ENCODE assay signal across 10 cellular contexts in the genomic region with DNA sequence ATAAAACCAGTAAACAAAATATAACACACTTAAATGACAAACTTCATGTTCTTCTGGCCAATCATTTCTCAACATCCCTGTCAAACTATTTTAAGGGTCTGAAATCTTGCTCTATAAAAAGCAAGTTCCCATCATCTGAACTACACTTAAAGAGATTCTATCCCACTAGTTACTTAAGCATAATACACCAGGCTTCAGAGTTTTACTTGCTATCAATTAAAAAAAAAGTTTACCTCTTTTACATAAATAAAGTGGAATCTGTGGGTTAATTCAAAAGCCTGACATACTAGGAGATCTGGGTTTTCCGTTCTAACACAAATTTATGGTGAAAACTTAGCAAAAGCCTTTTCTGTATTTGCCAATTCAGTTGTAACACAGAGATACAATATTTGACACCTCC. TPM values are rescaled to one million over a fixed set of nuclear protein-coding genes. Genes with fewer than 3 reads are reported as not detected.
DNase-seq lines count a peak whose midpoint lies in the region; ATAC-seq and TF ChIP-seq lines count a peak whose summit lies in the region.
"Had no signal": no experiment of that assay in that cellular context is flagged by ENCODE, and none has a peak within 500 bp of the region (broad histone marks: within the 10 kb centered on the region; RNA-seq: fewer than 3 reads in every experiment).

No MANE protein-coding gene starts in this region.

- H3K4me1 Mint-ChIP-seq in activated CD4-positive, alpha-beta T cell treated with anti-CD3 and anti-CD28 coated beads for 36 hours = peaks cover 52% of the 10 kb centered on the region
- H3K4me1 Mint-ChIP-seq in T-helper 17 cell = peaks cover 45% of the 10 kb centered on the region
- peaks cover 41% of the 10 kb centered on the region for H3K4me1 Mint-ChIP-seq in stimulated activated effector memory CD8-positive, alpha-beta T cell treated with anti-CD3 and anti-CD28 coated beads, Interleukin-12 subunit alpha, Interleukin-12 subunit beta, amount 100 ng/mL, for 72 hours

- H3K36me3 Mint-ChIP-seq in activated CD4-positive, alpha-beta T cell treated with anti-CD3 and anti-CD28 coated beads for 36 hours (ENCODE audit: low read depth) = peaks cover 42% of the 10 kb centered on the region
- peaks cover 8% of the 10 kb centered on the region for H3K36me3 Mint-ChIP-seq in T-helper 17 cell (ENCODE audit: low read depth)
- H3K36me3 Mint-ChIP-seq in stimulated activated effector memory CD8-positive, alpha-beta T cell treated with anti-CD3 and anti-CD28 coated beads, Interleukin-12 subunit alpha, Interleukin-12 subunit beta, amount 100 ng/mL, for 72 hours = peaks cover 50% of the 10 kb centered on the region

- peak overlapping the region; percentile 89 for H3K4me3 Mint-ChIP-seq in activated CD4-positive, alpha-beta T cell treated with anti-CD3 and anti-CD28 coated beads for 36 hours
- peak overlapping the region; percentile 98 for H3K4me3 Mint-ChIP-seq in T-helper 17 cell
- peak overlapping the region; percentile 91 for H3K4me3 Mint-ChIP-seq in stimulated activated effector memory CD8-positive, alpha-beta T cell treated with anti-CD3 and anti-CD28 coated beads, Interleukin-12 subunit alpha, Interleukin-12 subunit beta, amount 100 ng/mL, for 72 hours

- peak overlapping the region; percentile 47 for H3K27ac Mint-ChIP-seq in activated CD4-positive, alpha-beta T cell treated with anti-CD3 and anti-CD28 coated beads for 36 hours
- H3K27ac Mint-ChIP-seq in T-helper 17 cell = peak overlapping the region; percentile 100
- H3K27ac Mint-ChIP-seq in stimulated activated effector memory CD8-positive, alpha-beta T cell treated with anti-CD3 and anti-CD28 coated beads, Interleukin-12 subunit alpha, Interleukin-12 subunit beta, amount 100 ng/mL, for 72 hours = no peak overlapping the region

- no peaks in the 10 kb centered on the region for H3K27me3 Mint-ChIP-seq in activated CD4-positive, alpha-beta T cell treated with anti-CD3 and anti-CD28 coated beads for 36 hours
- no peaks in the 10 kb centered on the region for H3K27me3 Mint-ChIP-seq in T-helper 17 cell

- POLR2A ChIA-PET in activated CD4-positive, alpha-beta T cell treated with anti-CD3 and anti-CD28 coated beads for 36 hours (lab: Charles Lee) = interaction anchor here (0.6 to 1.3 kb wide), 2 partner anchors 29 to 89 kb away, joined by 3 read pairs; a partner anchor contains a TSS
- POLR2A ChIA-PET in RWPE1 (lab: Yijun Ruan, JAX; ENCODE audit: low non-redundant PET) = no interaction called here

- no peak for DNase-seq in activated CD4-positive, alpha-beta T cell treated with anti-CD3 and anti-CD28 coated beads for 36 hours
- no peak for DNase-seq in activated CD4-positive, alpha-beta T cell treated with anti-CD3 and anti-CD28 coated beads, Interleukin-2, amount 50 U/mL, for 48 hours
- DNase-seq in T-helper 17 cell (no peak), foreskin fibroblast (no peak), RWPE1 (ENCODE audit: low spot score) (no peak), mucosa of gallbladder (ENCODE audit: low spot score) (no peak)
- DNase-seq in stimulated activated effector memory CD8-positive, alpha-beta T cell treated with anti-CD3 and anti-CD28 coated beads, Interleukin-12 subunit alpha, Interleukin-12 subunit beta, amount 100 ng/mL, for 72 hours (ENCODE audit: low spot score in 2 of 2) = no peak
- DNase-seq: activated CD4-positive, alpha-beta T cell treated with anti-CD3 and anti-CD28 coated beads, Interleukin-2, amount 50 U/mL, for 1 hour; NCI-H446 treated with DMSO at 0.1 percent for 48 hours had no signal

- peak overlapping the region; percentile 92 to 99 for H3K4me3 ChIP-seq in foreskin fibroblast (ENCODE audit: low read depth in 1 of 2, low read length in 2 of 2)

- H3K9me3 Mint-ChIP-seq in activated CD4-positive, alpha-beta T cell treated with anti-CD3 and anti-CD28 coated beads for 36 hours (ENCODE audit: low read depth) = no peaks in the 10 kb centered on the region
- no peaks in the 10 kb centered on the region for H3K9me3 Mint-ChIP-seq in stimulated activated effector memory CD8-positive, alpha-beta T cell treated with anti-CD3 and anti-CD28 coated beads, Interleukin-12 subunit alpha, Interleukin-12 subunit beta, amount 100 ng/mL, for 72 hours

- no peaks in the 10 kb centered on the region for H3K9me3 ChIP-seq in T-helper 17 cell (ENCODE audit: control insufficient read depth, low read length, poor library complexity, severe bottlenecking)

- intact Hi-C loops in activated CD4-positive, alpha-beta T cell treated with anti-CD3 and anti-CD28 coated beads for 36 hours (cut with DNase I, micrococcal nuclease) = loop anchor here in 1 of 2 experiments (5.0 kb wide), 1 partner anchor 245 kb away; no protein-coding TSS in a partner anchor

- ATAC-seq in activated CD4-positive, alpha-beta T cell treated with anti-CD3 and anti-CD28 coated beads for 36 hours = no peak
- ATAC-seq in T-helper 17 cell (no peak), GM21576 (IDR thresholded peaks at IDR 0.05; ENCODE audit: unreplicated experiment) (no peak)
- ATAC-seq in stimulated activated effector memory CD8-positive, alpha-beta T cell treated with anti-CD3 and anti-CD28 coated beads, Interleukin-12 subunit alpha, Interleukin-12 subunit beta, amount 100 ng/mL, for 72 hours = no peak

- TF ChIP-seq CTCF in foreskin fibroblast (IDR thresholded peaks at IDR 0.05; ENCODE audit: low read depth, low read length) (no peak), RWPE1 (conservative IDR thresholded peaks at IDR 0.05; ENCODE audit: low read depth) (no peak)

- H3K27ac ChIP-seq in RWPE1 = no peak overlapping the region

- CTCF ChIA-PET in activated CD4-positive, alpha-beta T cell treated with anti-CD3 and anti-CD28 coated beads for 36 hours (lab: Charles Lee) = interaction anchor here (0.9 kb wide), 1 partner anchor 73 kb away, joined by 3 read pairs; no protein-coding TSS in a partner anchor
- CTCF ChIA-PET in RWPE1 (lab: Yijun Ruan, JAX) = interaction anchor here (0.7 to 0.8 kb wide), 2 partner anchors 52 to 189 kb away, joined by 4 to 7 read pairs; no protein-coding TSS in a partner anchor

RNA-seq across cellular contexts. Expression of a gene that starts 1.9 kb away (rescaled TPM):
- 10 to 100 TPM; 56.8 to 75.6 TPM for total RNA-seq in activated CD4-positive, alpha-beta T cell treated with anti-CD3 and anti-CD28 coated beads for 36 hours
- 10 to 100 TPM; 63.4 to 69.5 TPM for total RNA-seq in T-helper 17 cell
- total RNA-seq in mucosa of gallbladder = 51.4 TPM
